ENCODE assay signal across 1 cellular context in the genomic region with DNA sequence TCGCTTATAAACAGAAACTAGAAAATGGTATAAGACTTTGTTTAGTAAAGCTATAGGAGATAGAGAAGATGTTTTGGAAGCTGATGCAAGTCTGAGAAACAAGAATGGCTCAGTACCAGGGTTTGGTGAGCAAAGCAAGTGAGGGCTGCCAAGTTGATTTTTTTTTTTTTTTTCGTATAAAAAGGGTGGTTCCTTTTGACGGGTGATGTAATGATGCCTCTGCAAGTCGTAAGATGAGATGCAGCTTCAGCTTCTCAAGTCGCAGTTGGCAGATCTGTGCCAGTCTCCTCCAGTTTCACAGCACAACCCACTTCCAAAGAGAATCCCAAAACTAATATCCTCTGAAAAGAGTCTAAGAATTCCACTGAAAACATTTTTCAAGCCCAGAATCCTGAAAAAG.
TF ChIP-seq lines count a peak whose summit lies in the region.

No MANE protein-coding gene starts in this region.

TF ChIP-seq in HEK293, 187 proteins besides CTCF, POLR2A, EP300 and RAD21 (continued from another document):
- TF ChIP-seq ZNF518A (tag by site-specific recombination; conservative IDR thresholded peaks at IDR 0.05; ENCODE audit: low read depth) (0 out of 2 replicates have a peak, but pooled peaks have one; percentile 23), ZNF645 (tag by site-specific recombination; IDR thresholded peaks at IDR 0.05) (no peak), ZNF658 (tag by site-specific recombination; IDR thresholded peaks at IDR 0.05) (no peak), ZNF501 (tag by site-specific recombination; IDR thresholded peaks at IDR 0.05) (no peak), ZBTB49 (tag by site-specific recombination; IDR thresholded peaks at IDR 0.05; ENCODE audit: low read depth) (no peak), HOXD13 (CRISPR knock-in tag; IDR thresholded peaks at IDR 0.05; ENCODE audit: borderline replicate concordance) (no peak), ZNF214 (tag by site-specific recombination; IDR thresholded peaks at IDR 0.05; ENCODE audit: borderline replicate concordance) (no peak), BCL11B (tag by site-specific recombination; IDR thresholded peaks at IDR 0.05; ENCODE audit: low read depth) (no peak), ZNF133 (tag by site-specific recombination; IDR thresholded peaks at IDR 0.05) (no peak), ZNF433 (tag by site-specific recombination; IDR thresholded peaks at IDR 0.05; ENCODE audit: low read depth) (no peak), HOXC10 (CRISPR knock-in tag; IDR thresholded peaks at IDR 0.05) (no peak), ZBTB1 (tag by site-specific recombination; IDR thresholded peaks at IDR 0.05) (no peak), ZBTB11 (tag by site-specific recombination; conservative IDR thresholded peaks at IDR 0.05; ENCODE audit: low read depth) (no peak), ZNF292 (tag by site-specific recombination; IDR thresholded peaks at IDR 0.05; ENCODE audit: borderline replicate concordance, low read depth) (no peak), ZBTB21 (tag by site-specific recombination; IDR thresholded peaks at IDR 0.05) (0 out of 2 replicates have a peak, but pooled peaks have one; percentile 43), ZNF561 (tag by site-specific recombination; IDR thresholded peaks at IDR 0.05; ENCODE audit: borderline replicate concordance) (no peak), ZNF10 (tag by site-specific recombination; IDR thresholded peaks at IDR 0.05) (no peak), ZNF571 (tag by site-specific recombination; IDR thresholded peaks at IDR 0.05) (no peak), ZNF202 (tag by site-specific recombination; IDR thresholded peaks at IDR 0.05; ENCODE audit: borderline replicate concordance) (no peak), HOXA7 (CRISPR knock-in tag; IDR thresholded peaks at IDR 0.05; ENCODE audit: borderline replicate concordance) (no peak), KLF1 (tag by site-specific recombination; IDR thresholded peaks at IDR 0.05) (no peak), ZNF549 (tag by site-specific recombination; IDR thresholded peaks at IDR 0.05) (no peak), ZNF37A (tag by site-specific recombination; IDR thresholded peaks at IDR 0.05) (no peak)
- TF ChIP-seq, protein P1, sequence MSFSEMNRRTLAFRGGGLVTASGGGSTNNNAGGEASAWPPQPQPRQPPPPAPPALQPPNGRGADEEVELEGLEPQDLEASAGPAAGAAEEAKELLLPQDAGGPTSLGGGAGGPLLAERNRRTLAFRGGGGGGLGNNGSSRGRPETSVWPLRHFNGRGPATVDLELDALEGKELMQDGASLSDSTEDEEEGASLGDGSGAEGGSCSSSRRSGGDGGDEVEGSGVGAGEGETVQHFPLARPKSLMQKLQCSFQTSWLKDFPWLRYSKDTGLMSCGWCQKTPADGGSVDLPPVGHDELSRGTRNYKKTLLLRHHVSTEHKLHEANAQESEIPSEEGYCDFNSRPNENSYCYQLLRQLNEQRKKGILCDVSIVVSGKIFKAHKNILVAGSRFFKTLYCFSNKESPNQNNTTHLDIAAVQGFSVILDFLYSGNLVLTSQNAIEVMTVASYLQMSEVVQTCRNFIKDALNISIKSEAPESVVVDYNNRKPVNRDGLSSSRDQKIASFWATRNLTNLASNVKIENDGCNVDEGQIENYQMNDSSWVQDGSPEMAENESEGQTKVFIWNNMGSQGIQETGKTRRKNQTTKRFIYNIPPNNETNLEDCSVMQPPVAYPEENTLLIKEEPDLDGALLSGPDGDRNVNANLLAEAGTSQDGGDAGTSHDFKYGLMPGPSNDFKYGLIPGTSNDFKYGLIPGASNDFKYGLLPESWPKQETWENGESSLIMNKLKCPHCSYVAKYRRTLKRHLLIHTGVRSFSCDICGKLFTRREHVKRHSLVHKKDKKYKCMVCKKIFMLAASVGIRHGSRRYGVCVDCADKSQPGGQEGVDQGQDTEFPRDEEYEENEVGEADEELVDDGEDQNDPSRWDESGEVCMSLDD (tag by site-specific recombination; IDR thresholded peaks at IDR 0.05): no peak
